ENCODE assay signal across 1 cellular context in genomic region chr5:72268753-72269410, GRCh38.
TF ChIP-seq lines count a peak whose summit lies in the region.

No MANE protein-coding gene starts in this region.

TF ChIP-seq in HepG2, 621 proteins besides CTCF, POLR2A, EP300 and RAD21 (continued from another document):
- no peak for TF ChIP-seq STAT6 (CRISPR knock-in tag; IDR thresholded peaks at IDR 0.05; ENCODE audit: borderline replicate concordance)
